Comparison of ENCODE assay signal across 12 cellular contexts in genomic region chr17:82737981-82738877, GRCh38. TPM values are rescaled to one million over a fixed set of nuclear protein-coding genes. Genes with fewer than 3 reads are reported as not detected.
A peak's percentile ranks its signal among the peaks of the same experiment; 100 is the strongest.
DNase-seq lines count a peak whose midpoint lies in the region; ATAC-seq and TF ChIP-seq lines count a peak whose summit lies in the region.
"Had no signal": no experiment of that assay in that cellular context is flagged by ENCODE, and none has a peak within 500 bp of the region (broad histone marks: within the 10 kb centered on the region; RNA-seq: fewer than 3 reads in every experiment).

No MANE protein-coding gene starts in this region.

- no peaks in the 10 kb centered on the region for H3K4me1 Mint-ChIP-seq in stimulated activated memory B cell treated with anti-CD40 and anti-IgM and Interleukin-4, amounts not matched to agents 10 μg/mL and 1 μg/mL and 100 μg/mL, for 72 hours
- peaks cover 2% of the 10 kb centered on the region for H3K4me1 Mint-ChIP-seq in glutamatergic neuron (ENCODE audit: low read depth, unreplicated experiment)
- H3K4me1 Mint-ChIP-seq: activated naive CD8-positive, alpha-beta T cell treated with anti-CD3 and anti-CD28 coated beads for 36 hours had no signal

- H3K36me3 Mint-ChIP-seq in stimulated activated memory B cell treated with anti-CD40 and anti-IgM and Interleukin-4, amounts not matched to agents 10 μg/mL and 1 μg/mL and 100 μg/mL, for 72 hours, result peaks cover 37% of the 10 kb centered on the region
- H3K36me3 Mint-ChIP-seq in glutamatergic neuron (ENCODE audit: unreplicated experiment), result peaks cover 36% of the 10 kb centered on the region

- DNase-seq in NCI-H1092 treated with DMSO at 0.1 percent for 48 hours (lab: John Stamatoyannopoulos, UW) (peak; percentile 54), left kidney (ENCODE audit: low read depth, low spot score) (peak; percentile 24), dermis blood vessel endothelial cell (no peak), glutamatergic neuron (no peak)
- no peak for DNase-seq in stimulated activated CD4-positive, alpha-beta T cell treated with anti-CD3 and anti-CD28 coated beads, Interleukin-12 subunit alpha, Interleukin-12 subunit beta, amount 100 ng/mL, for 4 hours
- DNase-seq: activated CD8-positive, alpha-beta memory T cell treated with anti-CD3 and anti-CD28 coated beads for 24 hours; activated naive CD8-positive, alpha-beta T cell treated with anti-CD3 and anti-CD28 coated beads for 36 hours; NCI-H1417 treated with DMSO at 0.1 percent for 48 hours had no signal

- peaks cover 9% of the 10 kb centered on the region for H3K27me3 Mint-ChIP-seq in stimulated activated memory B cell treated with anti-CD40 and anti-IgM and Interleukin-4, amounts not matched to agents 10 μg/mL and 1 μg/mL and 100 μg/mL, for 72 hours
- H3K27me3 Mint-ChIP-seq in glutamatergic neuron (ENCODE audit: unreplicated experiment), result peaks cover 7% of the 10 kb centered on the region

- peaks cover 13% of the 10 kb centered on the region for H3K9me3 Mint-ChIP-seq in stimulated activated memory B cell treated with anti-CD40 and anti-IgM and Interleukin-4, amounts not matched to agents 10 μg/mL and 1 μg/mL and 100 μg/mL, for 72 hours
- peaks cover 7% of the 10 kb centered on the region for H3K9me3 Mint-ChIP-seq in glutamatergic neuron (ENCODE audit: unreplicated experiment)

- H3K4me3 Mint-ChIP-seq in stimulated activated memory B cell treated with anti-CD40 and anti-IgM and Interleukin-4, amounts not matched to agents 10 μg/mL and 1 μg/mL and 100 μg/mL, for 72 hours, result no peak overlapping the region
- H3K4me3 Mint-ChIP-seq in glutamatergic neuron (ENCODE audit: unreplicated experiment), result no peak overlapping the region
- H3K4me3 Mint-ChIP-seq: activated naive CD8-positive, alpha-beta T cell treated with anti-CD3 and anti-CD28 coated beads for 36 hours had no signal

- no peak for TF ChIP-seq CTCF in glutamatergic neuron (IDR thresholded peaks at IDR 0.05; ENCODE audit: partially characterized antibody, unreplicated experiment)

- peak; percentile 53 for ATAC-seq in stimulated activated memory B cell treated with anti-CD40 and anti-IgM and Interleukin-4, amounts not matched to agents 10 μg/mL and 1 μg/mL and 100 μg/mL, for 72 hours
- ATAC-seq in GM18517 (IDR thresholded peaks at IDR 0.05; ENCODE audit: unreplicated experiment), result no peak

- peak overlapping the region; percentile 87 for H3K27ac ChIP-seq in cingulate gyrus (ENCODE audit: low read depth, low read length)
- H3K27ac ChIP-seq: BLaER1 had no signal

- H3K27ac Mint-ChIP-seq in stimulated activated memory B cell treated with anti-CD40 and anti-IgM and Interleukin-4, amounts not matched to agents 10 μg/mL and 1 μg/mL and 100 μg/mL, for 72 hours, result no peak overlapping the region
- H3K27ac Mint-ChIP-seq in glutamatergic neuron (ENCODE audit: unreplicated experiment), result no peak overlapping the region
- H3K27ac Mint-ChIP-seq: activated naive CD8-positive, alpha-beta T cell treated with anti-CD3 and anti-CD28 coated beads for 36 hours had no signal

RNA-seq across cellular contexts. Expression of gene FN3K, which starts 2.8 kb away (rescaled TPM):
- total RNA-seq in dermis blood vessel endothelial cell, result 7.0 and 8.5 TPM in 2 replicates
- total RNA-seq in glutamatergic neuron (ENCODE audit: unreplicated experiment), result 33.7 TPM

RNA-seq across cellular contexts. Expression of gene TBCD, which starts 13.6 kb away (rescaled TPM):
- total RNA-seq in dermis blood vessel endothelial cell, result 50.9 and 78.6 TPM in 2 replicates
- total RNA-seq in glutamatergic neuron (ENCODE audit: unreplicated experiment), result 118 TPM

RNA-seq across cellular contexts. Expression of gene FN3KRP, which starts 21.7 kb away (rescaled TPM):
- total RNA-seq in dermis blood vessel endothelial cell (19.1 and 23.4 TPM in 2 replicates), glutamatergic neuron (ENCODE audit: unreplicated experiment) (28.1 TPM)

RNA-seq across cellular contexts. Expression of gene RAB40B, which starts 39.7 kb away (rescaled TPM):
- total RNA-seq in dermis blood vessel endothelial cell (5.8 and 8.9 TPM in 2 replicates), glutamatergic neuron (ENCODE audit: unreplicated experiment) (14.6 TPM)

Comparison
In these comparisons a context has a peak if more than half of its experiments do, and no peak if none do; other contexts are left out.
1. DNase-seq: peak in NCI-H1092 treated with DMSO at 0.1 percent for 48 hours (single experiment) and left kidney (single experiment); none in dermis blood vessel endothelial cell (single experiment), glutamatergic neuron (single experiment) and stimulated activated CD4-positive, alpha-beta T cell treated with anti-CD3 and anti-CD28 coated beads, Interleukin-12 subunit alpha, Interleukin-12 subunit beta, amount 100 ng/mL, for 4 hours (single experiment).